Comparison of ENCODE assay signal across 8 cellular contexts in the genomic region with DNA sequence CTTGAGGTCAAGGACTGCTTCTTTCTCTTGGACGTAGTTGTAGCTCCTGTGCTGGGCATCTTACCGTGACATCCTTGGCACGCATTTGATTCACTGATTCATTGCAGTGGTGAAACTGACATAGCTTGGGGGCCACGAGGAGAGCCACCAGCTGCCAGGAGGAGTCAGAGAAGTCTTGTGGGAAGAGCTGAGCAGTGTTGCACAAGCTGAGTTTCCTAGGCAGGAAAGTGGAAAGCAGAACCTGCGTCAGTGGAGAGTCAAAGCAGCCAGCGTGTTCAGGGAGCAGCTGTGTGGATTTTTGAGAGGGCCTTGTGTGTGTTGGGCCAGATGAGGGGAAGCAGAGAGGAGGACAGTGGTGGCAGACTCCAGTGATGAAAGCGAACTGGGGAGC. TPM values are rescaled to one million over a fixed set of nuclear protein-coding genes. Genes with fewer than 3 reads are reported as not detected.
DNase-seq lines count a peak whose midpoint lies in the region; ATAC-seq and TF ChIP-seq lines count a peak whose summit lies in the region.

No MANE protein-coding gene starts in this region.

- no peak for ATAC-seq in activated T-cell treated with anti-CD3 and anti-CD28 coated beads, Interleukin-2, amount 50 U/mL, for 4 hours
- ATAC-seq in Right ventricle myocardium superior (ENCODE audit: poor library complexity) (peak; percentile 84), GM21528 (IDR thresholded peaks at IDR 0.05; ENCODE audit: low FRiP score, unreplicated experiment) (no peak)

- H3K4me1 Mint-ChIP-seq in activated T-cell treated with anti-CD3 and anti-CD28 coated beads, Interleukin-2, amount 50 U/mL, for 4 hours (ENCODE audit: low read depth), result peaks cover 95% of the 10 kb centered on the region
- H3K4me1 Mint-ChIP-seq in progenitor cell of endocrine pancreas (ENCODE audit: low read depth), result peaks cover 14% of the 10 kb centered on the region

- H3K27ac Mint-ChIP-seq in progenitor cell of endocrine pancreas, result no peak overlapping the region

- no peaks in the 10 kb centered on the region for H3K27me3 Mint-ChIP-seq in activated T-cell treated with anti-CD3 and anti-CD28 coated beads, Interleukin-2, amount 50 U/mL, for 4 hours (ENCODE audit: low read depth)
- no peaks in the 10 kb centered on the region for H3K27me3 Mint-ChIP-seq in progenitor cell of endocrine pancreas

- H3K36me3 ChIP-seq in spleen, result peaks cover 0 to 37% (median 4%) of the 10 kb centered on the region in 6 donors

- peaks cover 27% of the 10 kb centered on the region for H3K36me3 Mint-ChIP-seq in activated T-cell treated with anti-CD3 and anti-CD28 coated beads, Interleukin-2, amount 50 U/mL, for 4 hours (ENCODE audit: insufficient read depth)
- peaks cover 23% of the 10 kb centered on the region for H3K36me3 Mint-ChIP-seq in progenitor cell of endocrine pancreas (ENCODE audit: insufficient read depth)

- H3K4me1 ChIP-seq in spleen, result peaks cover 46 to 97% (median 78%) of the 10 kb centered on the region in 6 donors

- no peak overlapping the region for H3K4me3 ChIP-seq in spleen

- no peak for TF ChIP-seq CTCF in VCaP (conservative IDR thresholded peaks at IDR 0.05)
- TF ChIP-seq CTCF in spleen (IDR thresholded peaks at IDR 0.05 in 8 of 11, conservative IDR thresholded peaks at IDR 0.05 in 3 of 11), result no peak
- TF ChIP-seq CTCF in progenitor cell of endocrine pancreas (IDR thresholded peaks at IDR 0.05; ENCODE audit: unreplicated experiment), result no peak

- intact Hi-C loops in Right ventricle myocardium superior (cut with DNase I) (no loop called here), spleen (cut with DNase I; ENCODE audit: low total_unique reads) (loop anchor here (5.0 kb wide), 1 partner anchor 40 kb away; no protein-coding TSS in a partner anchor)

- no peaks in the 10 kb centered on the region for H3K9me3 ChIP-seq in spleen

- DNase-seq in activated T-cell treated with anti-CD3 and anti-CD28 coated beads, Interleukin-2, amount 50 U/mL, for 4 hours, result no peak
- DNase-seq in activated T-cell treated with anti-CD3 and anti-CD28 coated beads for 4 hours (no peak), Right ventricle myocardium superior (peak; percentile 72), spleen (no peak), cerebellar nuclear complex (lab: John Stamatoyannopoulos, UW) (no peak), progenitor cell of endocrine pancreas (ENCODE audit: low spot score, unreplicated experiment) (no peak)

- peak overlapping the region; percentile 41 for H3K27ac ChIP-seq in VCaP
- H3K27ac ChIP-seq in spleen, result peak overlapping the region in 6 of 8 donors; percentile 56 to 84 (median 80)

- H3K9me3 Mint-ChIP-seq in activated T-cell treated with anti-CD3 and anti-CD28 coated beads, Interleukin-2, amount 50 U/mL, for 4 hours, result no peaks in the 10 kb centered on the region
- peaks cover 3% of the 10 kb centered on the region for H3K9me3 Mint-ChIP-seq in progenitor cell of endocrine pancreas (ENCODE audit: low read depth)

- peak overlapping the region; percentile 32 for H3K4me3 Mint-ChIP-seq in activated T-cell treated with anti-CD3 and anti-CD28 coated beads, Interleukin-2, amount 50 U/mL, for 4 hours
- H3K4me3 Mint-ChIP-seq in progenitor cell of endocrine pancreas (ENCODE audit: low read depth), result no peak overlapping the region

- H3K27me3 ChIP-seq in spleen (replicated peaks in 1 of 7), result no peaks in the 10 kb centered on the region

- TF ChIP-seq POLR2A in spleen (IDR thresholded peaks at IDR 0.05), result no peak

- WGBS in spleen, 5 donors, result 39 to 66% (median 50%) methylated on average over 7 of the region's 7 CpGs

RNA-seq across cellular contexts. Expression of gene GPR183, which starts 5.3 kb away (rescaled TPM):
- 10 to 100 TPM; 48.6 to 86.8 (median 65.7) TPM for total RNA-seq in activated T-cell treated with anti-CD3 and anti-CD28 coated beads, Interleukin-2, amount 50 U/mL, for 4 hours
- 1.6 TPM for total RNA-seq in Right ventricle myocardium superior
- total RNA-seq in spleen, result 10 to 100 TPM; 29.1 to 83.6 (median 53.4) TPM
- 10 to 100 TPM; 56.0 to 68.0 (median 60.6) TPM for polyA plus RNA-seq in spleen
- not detected in 2 replicates for total RNA-seq in progenitor cell of endocrine pancreas

RNA-seq across cellular contexts. Expression of gene GPR18, which starts 54.3 kb away (rescaled TPM):
- total RNA-seq in activated T-cell treated with anti-CD3 and anti-CD28 coated beads, Interleukin-2, amount 50 U/mL, for 4 hours, result 1 to 10 TPM; 3.3 to 4.0 (median 3.9) TPM
- total RNA-seq in Right ventricle myocardium superior (not detected), spleen (10 to 100 TPM in 6 of 7 donors, 1 to 10 TPM in 1; 9.6 to 21.8 (median 15.3) TPM), progenitor cell of endocrine pancreas (not detected in 2 replicates)
- 10 to 100 TPM; 25.6 to 33.9 (median 29.4) TPM for polyA plus RNA-seq in spleen

Comparison
In these comparisons a context has a peak if more than half of its experiments do, and no peak if none do; other contexts are left out.
1. RNA of gene GPR183, which starts 5.3 kb away (total RNA-seq): 48.6 to 86.8 TPM in activated T-cell treated with anti-CD3 and anti-CD28 coated beads, Interleukin-2, amount 50 U/mL, for 4 hours and 29.1 to 83.6 TPM in spleen; 1.6 TPM in Right ventricle myocardium superior (single experiment) and not detected in progenitor cell of endocrine pancreas; every median in the first group is over 10 times any median in the second.